In genomic region chr4:77065382-77065781, GRCh38 we compare ENCODE assay signal across 30 cellular contexts. TPM values are rescaled to one million over a fixed set of nuclear protein-coding genes. Genes with fewer than 3 reads are reported as not detected.
DNase-seq lines count a peak whose midpoint lies in the region; ATAC-seq and TF ChIP-seq lines count a peak whose summit lies in the region.
"Had no signal": no experiment of that assay in that cellular context is flagged by ENCODE, and none has a peak within 500 bp of the region (broad histone marks: within the 10 kb centered on the region; RNA-seq: fewer than 3 reads in every experiment).

No MANE protein-coding gene starts in this region.

- H3K9me3 Mint-ChIP-seq in activated naive CD8-positive, alpha-beta T cell (ENCODE audit: low read depth): no peaks in the 10 kb centered on the region
- no peaks in the 10 kb centered on the region for H3K9me3 Mint-ChIP-seq in activated naive CD8-positive, alpha-beta T cell treated with anti-CD3 and anti-CD28 coated beads for 36 hours
- H3K9me3 Mint-ChIP-seq: activated CD4-positive, alpha-beta T cell treated with anti-CD3 and anti-CD28 coated beads, Interleukin-2, amount 10 ng/mL, durations not matched to agents 7 days and 5 days; activated naive CD8-positive, alpha-beta T cell treated with anti-CD3 and anti-CD28 coated beads, Interleukin-2, amount 50 U/mL, for 24 hours; activated T-helper 17 cell treated with anti-CD3 and anti-CD28 coated beads, Interleukin-2, amount 50 U/mL, for 72 hours; H9; naive thymus-derived CD4-positive, alpha-beta T cell; T-helper 2 cell treated with Interferon-gamma antibody and Interleukin-4, amounts not matched to agents 5 μg/mL and 100 μg/mL, for 36 hours had no signal

- WGBS in smooth muscle cell (ENCODE audit: low lambda C conversion rate): 44% methylated on average over 1 of the region's 1 CpG

- no peak overlapping the region for H3K4me3 Mint-ChIP-seq in activated naive CD8-positive, alpha-beta T cell
- H3K4me3 Mint-ChIP-seq in activated naive CD8-positive, alpha-beta T cell treated with anti-CD3 and anti-CD28 coated beads for 36 hours: no peak overlapping the region
- H3K4me3 Mint-ChIP-seq: activated CD4-positive, alpha-beta T cell treated with anti-CD3 and anti-CD28 coated beads, Interleukin-2, amount 10 ng/mL, durations not matched to agents 7 days and 5 days; activated naive CD8-positive, alpha-beta T cell treated with anti-CD3 and anti-CD28 coated beads, Interleukin-2, amount 50 U/mL, for 24 hours; activated T-helper 17 cell treated with anti-CD3 and anti-CD28 coated beads, Interleukin-2, amount 50 U/mL, for 72 hours; H9; T-helper 2 cell treated with Interferon-gamma antibody and Interleukin-4, amounts not matched to agents 5 μg/mL and 100 μg/mL, for 36 hours had no signal

- H3K9me3 ChIP-seq in Loucy (ENCODE audit: insufficient read depth, low read depth, low read length) (no peaks in the 10 kb centered on the region), smooth muscle cell (replicated peaks; ENCODE audit: low read depth) (no peaks in the 10 kb centered on the region), left lung (no peaks in the 10 kb centered on the region)
- H3K9me3 ChIP-seq: BE2C, body of pancreas, stomach, tibial nerve had no signal

- H3K27me3 Mint-ChIP-seq in activated naive CD8-positive, alpha-beta T cell: no peaks in the 10 kb centered on the region
- H3K27me3 Mint-ChIP-seq in activated naive CD8-positive, alpha-beta T cell treated with anti-CD3 and anti-CD28 coated beads for 36 hours: no peaks in the 10 kb centered on the region
- H3K27me3 Mint-ChIP-seq: activated CD4-positive, alpha-beta T cell treated with anti-CD3 and anti-CD28 coated beads, Interleukin-2, amount 10 ng/mL, durations not matched to agents 7 days and 5 days; activated naive CD8-positive, alpha-beta T cell treated with anti-CD3 and anti-CD28 coated beads, Interleukin-2, amount 50 U/mL, for 24 hours; activated T-helper 17 cell treated with anti-CD3 and anti-CD28 coated beads, Interleukin-2, amount 50 U/mL, for 72 hours; naive thymus-derived CD4-positive, alpha-beta T cell had no signal

- peak overlapping the region; percentile 50 for H3K27ac Mint-ChIP-seq in activated naive CD8-positive, alpha-beta T cell
- H3K27ac Mint-ChIP-seq in activated naive CD8-positive, alpha-beta T cell treated with anti-CD3 and anti-CD28 coated beads for 36 hours: no peak overlapping the region
- H3K27ac Mint-ChIP-seq: activated CD4-positive, alpha-beta T cell treated with anti-CD3 and anti-CD28 coated beads, Interleukin-2, amount 10 ng/mL, durations not matched to agents 7 days and 5 days; activated naive CD8-positive, alpha-beta T cell treated with anti-CD3 and anti-CD28 coated beads, Interleukin-2, amount 50 U/mL, for 24 hours; activated T-helper 17 cell treated with anti-CD3 and anti-CD28 coated beads, Interleukin-2, amount 50 U/mL, for 72 hours; T-helper 2 cell treated with Interferon-gamma antibody and Interleukin-4, amounts not matched to agents 5 μg/mL and 100 μg/mL, for 36 hours had no signal

- H4K20me1 ChIP-seq in Loucy (ENCODE audit: insufficient read depth, low read length, poor library complexity, severe bottlenecking) (peaks cover 92% of the 10 kb centered on the region), smooth muscle cell (ENCODE audit: low read depth) (peaks cover 100% of the 10 kb centered on the region)

- H3K4me2 ChIP-seq in Loucy (ENCODE audit: low read depth, low read length, poor library complexity, severe bottlenecking) (peak overlapping the region; percentile 55), smooth muscle cell (no peak overlapping the region)

- peaks cover 98% of the 10 kb centered on the region for H3K79me2 ChIP-seq in Loucy (ENCODE audit: insufficient read depth, low read length)
- H3K79me2 ChIP-seq in smooth muscle cell (ENCODE audit: low read depth): peaks cover 100% of the 10 kb centered on the region

- H3K4me1 Mint-ChIP-seq in activated naive CD8-positive, alpha-beta T cell (ENCODE audit: low read depth): peaks cover 40% of the 10 kb centered on the region
- H3K4me1 Mint-ChIP-seq in activated naive CD8-positive, alpha-beta T cell treated with anti-CD3 and anti-CD28 coated beads for 36 hours: peaks cover 30% of the 10 kb centered on the region

- H3K36me3 Mint-ChIP-seq in activated naive CD8-positive, alpha-beta T cell: peaks cover 3% of the 10 kb centered on the region
- peaks cover 41% of the 10 kb centered on the region for H3K36me3 Mint-ChIP-seq in activated naive CD8-positive, alpha-beta T cell treated with anti-CD3 and anti-CD28 coated beads for 36 hours

- H3K4me3 ChIP-seq in Loucy (ENCODE audit: low read length, poor library complexity, severe bottlenecking) (no peak overlapping the region), epithelial cell of esophagus (ENCODE audit: low read length) (no peak overlapping the region), smooth muscle cell (no peak overlapping the region), left lung (no peak overlapping the region)
- H3K4me3 ChIP-seq: body of pancreas, stomach, tibial nerve had no signal

- H3K9ac ChIP-seq in Loucy (ENCODE audit: low read depth, low read length, poor library complexity, severe bottlenecking): no peak overlapping the region
- no peak overlapping the region for H3K9ac ChIP-seq in smooth muscle cell (ENCODE audit: low read depth)

- H3K27ac ChIP-seq in smooth muscle cell (ENCODE audit: low read depth) (peak overlapping the region; percentile 73), left lung (no peak overlapping the region)
- H3K27ac ChIP-seq: body of pancreas, stomach, tibial nerve, WERI-Rb-1 had no signal

- TF ChIP-seq CTCF in Loucy (conservative IDR thresholded peaks at IDR 0.05; ENCODE audit: low read length) (no peak), epithelial cell of esophagus (IDR thresholded peaks at IDR 0.05; ENCODE audit: insufficient read depth, low read depth, low read length, missing control alignments) (no peak), smooth muscle cell (IDR thresholded peaks at IDR 0.05; ENCODE audit: borderline replicate concordance, insufficient read depth, poor library complexity, severe bottlenecking) (no peak), left lung (IDR thresholded peaks at IDR 0.05) (no peak)

- intact Hi-C loops in left lung (cut with DNase I): no loop called here

- H3F3A ChIP-seq in Loucy (ENCODE audit: low read depth): no peaks in the 10 kb centered on the region; the same call in 1 of the 2 replicates
- H3F3A ChIP-seq in smooth muscle cell (ENCODE audit: low read depth): no peaks in the 10 kb centered on the region

- H2AFZ ChIP-seq in Loucy (ENCODE audit: low read length) (no peak overlapping the region), smooth muscle cell (ENCODE audit: low read depth) (no peak overlapping the region)

- peaks cover 62% of the 10 kb centered on the region for H3K36me3 ChIP-seq in Loucy (ENCODE audit: insufficient read depth, low read length)
- peaks cover 3% of the 10 kb centered on the region for H3K36me3 ChIP-seq in smooth muscle cell (ENCODE audit: low read depth)
- H3K36me3 ChIP-seq in left lung: peaks cover 0 to 65% of the 10 kb centered on the region in 2 donors

- no peaks in the 10 kb centered on the region for H3K9me2 ChIP-seq in Loucy (replicated peaks; ENCODE audit: low read depth, low read length)

- H3K4me1 ChIP-seq in Loucy (ENCODE audit: insufficient read depth, low read length, poor library complexity, severe bottlenecking) (peaks cover 17% of the 10 kb centered on the region), smooth muscle cell (ENCODE audit: low read depth) (peaks cover 8% of the 10 kb centered on the region), left lung (peaks cover 0 to 17% of the 10 kb centered on the region in 2 donors)
- H3K4me1 ChIP-seq: BE2C had no signal

- DNase-seq in activated naive CD8-positive, alpha-beta T cell treated with anti-CD3 and anti-CD28 coated beads for 36 hours: no peak
- DNase-seq in epithelial cell of esophagus (ENCODE audit: low read depth) (peak; percentile 33), smooth muscle cell (lab: John Stamatoyannopoulos, UW; ENCODE audit: unreplicated experiment) (no peak), NK-92 (lab: John Stamatoyannopoulos, UW; ENCODE audit: unreplicated experiment) (no peak), left lung (no peak)
- DNase-seq: activated CD4-positive, alpha-beta T cell treated with anti-CD3 and anti-CD28 coated beads, Interleukin-2, amount 10 ng/mL, durations not matched to agents 7 days and 5 days; activated naive CD8-positive, alpha-beta T cell treated with anti-CD3 and anti-CD28 coated beads, Interleukin-2, amount 50 U/mL, for 24 hours; BE2C; body of pancreas; DMS79; H9; islet precursor cell; KG1; left ventricle myocardium superior; midbrain; MM.1S; naive thymus-derived CD4-positive, alpha-beta T cell; NCI-H2081; NCI-H345; RPMI8226; small intestine; stimulated activated CD4-positive, alpha-beta T cell treated with anti-CD3 and anti-CD28 coated beads, Interleukin-1b, Interleukin-23, amount 100 ng/mL, for 48 hours; stomach; WERI-Rb-1 had no signal

- ATAC-seq in GM19395 (IDR thresholded peaks at IDR 0.05; ENCODE audit: unreplicated experiment) (no peak), left lung (no peak)
- ATAC-seq: activated naive CD8-positive, alpha-beta T cell treated with anti-CD3 and anti-CD28 coated beads, Interleukin-2, amount 50 U/mL, for 24 hours; activated T-helper 17 cell treated with anti-CD3 and anti-CD28 coated beads, Interleukin-2, amount 50 U/mL, for 72 hours; body of pancreas; left ventricle myocardium superior; naive thymus-derived CD4-positive, alpha-beta T cell had no signal

- H3K27me3 ChIP-seq in Loucy (ENCODE audit: insufficient read depth, low read length, poor library complexity, severe bottlenecking): no peaks in the 10 kb centered on the region
- H3K27me3 ChIP-seq in smooth muscle cell (ENCODE audit: low read depth): no peaks in the 10 kb centered on the region
- no peaks in the 10 kb centered on the region for H3K27me3 ChIP-seq in left lung
- H3K27me3 ChIP-seq: BE2C, body of pancreas, stomach, tibial nerve had no signal

RNA-seq across cellular contexts. Expression of gene CCNI, which starts 10.4 kb away (rescaled TPM):
- 100 to 1,000 TPM; 230 to 237 TPM for total RNA-seq in activated naive CD8-positive, alpha-beta T cell treated with anti-CD3 and anti-CD28 coated beads for 36 hours
- total RNA-seq in smooth muscle cell (222 and 245 TPM in 2 replicates), left lung (100 to 1,000 TPM; 257 to 265 TPM)
- polyA plus RNA-seq in smooth muscle cell: 205 and 230 TPM in 2 replicates
